9 cellular contexts compared by ENCODE assay signal in genomic region chr5:142016576-142016975, GRCh38. TPM values are rescaled to one million over a fixed set of nuclear protein-coding genes. Genes with fewer than 3 reads are reported as not detected.
DNase-seq lines count a peak whose midpoint lies in the region; ATAC-seq and TF ChIP-seq lines count a peak whose summit lies in the region.
"Had no signal": no experiment of that assay in that cellular context is flagged by ENCODE, and none has a peak within 500 bp of the region (broad histone marks: within the 10 kb centered on the region; RNA-seq: fewer than 3 reads in every experiment).

No MANE protein-coding gene starts in this region.

- DNase-seq in activated T-helper 1 cell treated with anti-CD3 and anti-CD28 coated beads, Interleukin-12 subunit alpha, Interleukin-12 subunit beta, Interleukin-2, Interleukin-4 antibody, amounts not matched to agents 30 ng/mL and 10 ng/mL and 1 ng/mL, durations not matched to agents 14 hours and 24 hours and 36 hours (ENCODE audit: low spot score): no peak
- DNase-seq in stimulated activated CD4-positive, alpha-beta T cell treated with anti-CD3 and anti-CD28 coated beads, Interleukin-1b, Interleukin-23, amount 100 ng/mL, for 48 hours: peak; percentile 66
- DNase-seq in left colon (no peak), Caco-2 (no peak), WTC11 (ENCODE audit: low spot score) (no peak)
- DNase-seq: NCI-H2081 had no signal

- H3K27me3 ChIP-seq in Caco-2 (replicated peaks; ENCODE audit: control insufficient read depth, insufficient read depth, low read length): no peaks in the 10 kb centered on the region

- peaks cover 7% of the 10 kb centered on the region for H3K9me3 Mint-ChIP-seq in activated T-helper 1 cell treated with anti-CD3 and anti-CD28 coated beads, Interleukin-12 subunit alpha, Interleukin-12 subunit beta, Interleukin-2, Interleukin-4 antibody, amounts not matched to agents 30 ng/mL and 10 ng/mL and 1 ng/mL, durations not matched to agents 14 hours and 24 hours and 36 hours
- H3K9me3 Mint-ChIP-seq in Caco-2 (ENCODE audit: unreplicated experiment) (peaks cover 20% of the 10 kb centered on the region), WTC11 (peaks cover 14% of the 10 kb centered on the region)

- intact Hi-C loops in activated T-helper 1 cell treated with anti-CD3 and anti-CD28 coated beads, Interleukin-12 subunit alpha, Interleukin-12 subunit beta, Interleukin-2, Interleukin-4 antibody, amounts not matched to agents 30 ng/mL and 10 ng/mL and 1 ng/mL, durations not matched to agents 14 hours and 24 hours and 36 hours (cut with micrococcal nuclease): loop anchor here (1.0 to 10.0 kb wide), 9 partner anchors 9 to 340 kb away; partner anchors contain the start of genes DELE1 and SPRY4
- intact Hi-C loops in left colon (cut with DNase I, micrococcal nuclease) (no loop called here), Caco-2 (cut with micrococcal nuclease; ENCODE audit: unreplicated experiment) (no loop called here)

- H3K27me3 Mint-ChIP-seq in activated T-helper 1 cell treated with anti-CD3 and anti-CD28 coated beads, Interleukin-12 subunit alpha, Interleukin-12 subunit beta, Interleukin-2, Interleukin-4 antibody, amounts not matched to agents 30 ng/mL and 10 ng/mL and 1 ng/mL, durations not matched to agents 14 hours and 24 hours and 36 hours (ENCODE audit: insufficient read depth): no peaks in the 10 kb centered on the region
- H3K27me3 Mint-ChIP-seq in Caco-2 (ENCODE audit: insufficient read depth, unreplicated experiment): no peaks in the 10 kb centered on the region
- H3K27me3 Mint-ChIP-seq in WTC11 (ENCODE audit: low read depth): peaks cover 2% of the 10 kb centered on the region; the same call in 1 of the 2 replicates

- 0 out of 2 replicates have a peak, but pooled peaks cover 4% of the 10 kb centered on the region for H3K9me3 ChIP-seq in Caco-2

- H3K4me1 Mint-ChIP-seq in activated T-helper 1 cell treated with anti-CD3 and anti-CD28 coated beads, Interleukin-12 subunit alpha, Interleukin-12 subunit beta, Interleukin-2, Interleukin-4 antibody, amounts not matched to agents 30 ng/mL and 10 ng/mL and 1 ng/mL, durations not matched to agents 14 hours and 24 hours and 36 hours (ENCODE audit: low read depth): peaks cover 69% of the 10 kb centered on the region
- H3K4me1 Mint-ChIP-seq in Caco-2 (ENCODE audit: low read depth, unreplicated experiment) (peaks cover 7% of the 10 kb centered on the region), WTC11 (peaks cover 9% of the 10 kb centered on the region)

- no peaks in the 10 kb centered on the region for H3K36me3 ChIP-seq in Caco-2 (ENCODE audit: control insufficient read depth, insufficient read depth, low read length)

- H3K4me3 Mint-ChIP-seq in activated T-helper 1 cell treated with anti-CD3 and anti-CD28 coated beads, Interleukin-12 subunit alpha, Interleukin-12 subunit beta, Interleukin-2, Interleukin-4 antibody, amounts not matched to agents 30 ng/mL and 10 ng/mL and 1 ng/mL, durations not matched to agents 14 hours and 24 hours and 36 hours: peak overlapping the region; percentile 60
- H3K4me3 Mint-ChIP-seq in Caco-2 (ENCODE audit: unreplicated experiment) (no peak overlapping the region), WTC11 (no peak overlapping the region)

- peak overlapping the region; percentile 97 for H3K27ac Mint-ChIP-seq in activated T-helper 1 cell treated with anti-CD3 and anti-CD28 coated beads, Interleukin-12 subunit alpha, Interleukin-12 subunit beta, Interleukin-2, Interleukin-4 antibody, amounts not matched to agents 30 ng/mL and 10 ng/mL and 1 ng/mL, durations not matched to agents 14 hours and 24 hours and 36 hours
- H3K27ac Mint-ChIP-seq in Caco-2 (ENCODE audit: unreplicated experiment): no peak overlapping the region
- no peak overlapping the region for H3K27ac Mint-ChIP-seq in WTC11

- peaks cover 10% of the 10 kb centered on the region for H3K36me3 Mint-ChIP-seq in activated T-helper 1 cell treated with anti-CD3 and anti-CD28 coated beads, Interleukin-12 subunit alpha, Interleukin-12 subunit beta, Interleukin-2, Interleukin-4 antibody, amounts not matched to agents 30 ng/mL and 10 ng/mL and 1 ng/mL, durations not matched to agents 14 hours and 24 hours and 36 hours (ENCODE audit: low read depth)
- peaks cover 31% of the 10 kb centered on the region for H3K36me3 Mint-ChIP-seq in Caco-2 (ENCODE audit: insufficient read depth, unreplicated experiment)
- peaks cover 6% of the 10 kb centered on the region for H3K36me3 Mint-ChIP-seq in WTC11

- BruUV-seq in Caco-2 (replicated peaks; lab: Mats Ljungman, UMichigan): no TSS peak

- H3K4me3 ChIP-seq in Caco-2 (ENCODE audit: low read depth, low read length): no peak overlapping the region

- peaks cover 4% of the 10 kb centered on the region; the same call in 1 of the 2 replicates for H3K4me1 ChIP-seq in Caco-2

- POLR2A ChIA-PET in Caco-2 (lab: Charles Lee): no interaction called here
- POLR2A ChIA-PET in WTC11 (lab: Charles Lee): no interaction called here

- ATAC-seq in GM19395 (IDR thresholded peaks at IDR 0.05; ENCODE audit: unreplicated experiment) (peak; percentile 41), HG03354 (IDR thresholded peaks at IDR 0.05; ENCODE audit: poor library complexity, severe bottlenecking, unreplicated experiment) (peak; percentile 50), GM19351 (IDR thresholded peaks at IDR 0.05; ENCODE audit: unreplicated experiment) (no peak), left colon (no peak), WTC11 (no peak)

- TF ChIP-seq CTCF in Caco-2 (IDR thresholded peaks at IDR 0.05; ENCODE audit: insufficient read depth in 1 of 2, low read depth in 1 of 2, low read length in 1 of 2, severe bottlenecking in 1 of 2, unreplicated experiment in 1 of 2): no peak
- no peak for TF ChIP-seq CTCF in WTC11 (IDR thresholded peaks at IDR 0.05)

- CTCF ChIA-PET in Caco-2 (lab: Charles Lee): no interaction called here
- CTCF ChIA-PET in WTC11 (lab: Charles Lee): interaction anchor here (1.2 to 2.0 kb wide), 3 partner anchors 32 to 127 kb away, joined by 3 to 5 read pairs (median 4); partner anchors contain the start of gene RNF14

TF ChIP-seq in WTC11, 78 proteins besides CTCF, POLR2A, EP300 and RAD21 (continues in another document):
- no peak for TF ChIP-seq ZNF416 (CRISPR knock-in tag; IDR thresholded peaks at IDR 0.05)
- TF ChIP-seq TCF7 (CRISPR knock-in tag; IDR thresholded peaks at IDR 0.05; ENCODE audit: low read depth): no peak
- TF ChIP-seq ZNF532 (CRISPR knock-in tag; IDR thresholded peaks at IDR 0.05; ENCODE audit: borderline replicate concordance): no peak
- TF ChIP-seq SOX15 (CRISPR knock-in tag; IDR thresholded peaks at IDR 0.05): no peak
- TF ChIP-seq IRF2 (CRISPR knock-in tag; IDR thresholded peaks at IDR 0.05; ENCODE audit: borderline replicate concordance, low read depth): no peak
- TF ChIP-seq ZNF423 (CRISPR knock-in tag; IDR thresholded peaks at IDR 0.05): no peak
- no peak for TF ChIP-seq NR2C2 (CRISPR knock-in tag; IDR thresholded peaks at IDR 0.05)
- no peak for TF ChIP-seq ESRRA (CRISPR knock-in tag; IDR thresholded peaks at IDR 0.05; ENCODE audit: borderline replicate concordance)

RNA-seq across cellular contexts. Expression of gene GNPDA1, which starts 3.7 kb away (rescaled TPM):
- 87.5 and 88.4 TPM in 2 replicates for total RNA-seq in activated T-helper 1 cell treated with anti-CD3 and anti-CD28 coated beads, Interleukin-12 subunit alpha, Interleukin-12 subunit beta, Interleukin-2, Interleukin-4 antibody, amounts not matched to agents 30 ng/mL and 10 ng/mL and 1 ng/mL, durations not matched to agents 14 hours and 24 hours and 36 hours
- total RNA-seq in left colon (10 to 100 TPM; 15.0 to 16.6 TPM), Caco-2 (2022) (61.3 and 70.9 TPM in 2 replicates), WTC11 (2021) (54.8 to 67.3 TPM (median 62.9 TPM) in 3 replicates)

RNA-seq across cellular contexts. Expression of gene RNF14, which starts 47.7 kb away (rescaled TPM):
- total RNA-seq in activated T-helper 1 cell treated with anti-CD3 and anti-CD28 coated beads, Interleukin-12 subunit alpha, Interleukin-12 subunit beta, Interleukin-2, Interleukin-4 antibody, amounts not matched to agents 30 ng/mL and 10 ng/mL and 1 ng/mL, durations not matched to agents 14 hours and 24 hours and 36 hours: 26.4 and 28.7 TPM in 2 replicates
- total RNA-seq in left colon (10 to 100 TPM; 69.3 to 72.0 TPM), Caco-2 (2022) (35.1 and 38.7 TPM in 2 replicates), WTC11 (2021) (17.0 to 22.6 TPM (median 20.5 TPM) in 3 replicates)

RNA-seq across cellular contexts. Expression of gene PCDH12, which starts 58.6 kb away (rescaled TPM):
- total RNA-seq in activated T-helper 1 cell treated with anti-CD3 and anti-CD28 coated beads, Interleukin-12 subunit alpha, Interleukin-12 subunit beta, Interleukin-2, Interleukin-4 antibody, amounts not matched to agents 30 ng/mL and 10 ng/mL and 1 ng/mL, durations not matched to agents 14 hours and 24 hours and 36 hours: 2.2 TPM in 2 replicates
- total RNA-seq in left colon (1 to 10 TPM in 1 of 2 donors, under 1 TPM in 1; 0.95 to 2.1 TPM), Caco-2 (2022) (not detected in 2 replicates), WTC11 (2021) (0.02 to 0.33 TPM in 2 of 3 replicates, not detected in the other)

Comparison
In these comparisons a context has a peak if more than half of its experiments do, and no peak if none do; other contexts are left out.
1. ATAC-seq: peak in GM19395 (single experiment) and HG03354 (single experiment); none in GM19351 (single experiment), left colon (single experiment) and WTC11 (single experiment).